1 cellular context compared by ENCODE assay signal in genomic region chr9:98686961-98687855, GRCh38.
TF ChIP-seq lines count a peak whose summit lies in the region.

No MANE protein-coding gene starts in this region.

TF ChIP-seq in K562, 482 proteins besides CTCF, POLR2A, EP300 and RAD21:
- TF ChIP-seq ZKSCAN3 (CRISPR knock-in tag; IDR thresholded peaks at IDR 0.05) = no peak
- no peak for TF ChIP-seq NFATC3 (IDR thresholded peaks at IDR 0.05)
- no peak for TF ChIP-seq CREB3L1 (IDR thresholded peaks at IDR 0.05; ENCODE audit: borderline replicate concordance, low read depth)
- TF ChIP-seq SIN3B (IDR thresholded peaks at IDR 0.05; ENCODE audit: low read depth) = no peak
- TF ChIP-seq RBBP5 (IDR thresholded peaks at IDR 0.05; ENCODE audit: borderline replicate concordance, insufficient read depth, low read length, poor library complexity, severe bottlenecking) = no peak
- no peak for TF ChIP-seq BACH1 (tag; IDR thresholded peaks at IDR 0.05)
- no peak for TF ChIP-seq ZNF408 (CRISPR knock-in tag; IDR thresholded peaks at IDR 0.05; ENCODE audit: low read depth)
- TF ChIP-seq, protein P1, sequence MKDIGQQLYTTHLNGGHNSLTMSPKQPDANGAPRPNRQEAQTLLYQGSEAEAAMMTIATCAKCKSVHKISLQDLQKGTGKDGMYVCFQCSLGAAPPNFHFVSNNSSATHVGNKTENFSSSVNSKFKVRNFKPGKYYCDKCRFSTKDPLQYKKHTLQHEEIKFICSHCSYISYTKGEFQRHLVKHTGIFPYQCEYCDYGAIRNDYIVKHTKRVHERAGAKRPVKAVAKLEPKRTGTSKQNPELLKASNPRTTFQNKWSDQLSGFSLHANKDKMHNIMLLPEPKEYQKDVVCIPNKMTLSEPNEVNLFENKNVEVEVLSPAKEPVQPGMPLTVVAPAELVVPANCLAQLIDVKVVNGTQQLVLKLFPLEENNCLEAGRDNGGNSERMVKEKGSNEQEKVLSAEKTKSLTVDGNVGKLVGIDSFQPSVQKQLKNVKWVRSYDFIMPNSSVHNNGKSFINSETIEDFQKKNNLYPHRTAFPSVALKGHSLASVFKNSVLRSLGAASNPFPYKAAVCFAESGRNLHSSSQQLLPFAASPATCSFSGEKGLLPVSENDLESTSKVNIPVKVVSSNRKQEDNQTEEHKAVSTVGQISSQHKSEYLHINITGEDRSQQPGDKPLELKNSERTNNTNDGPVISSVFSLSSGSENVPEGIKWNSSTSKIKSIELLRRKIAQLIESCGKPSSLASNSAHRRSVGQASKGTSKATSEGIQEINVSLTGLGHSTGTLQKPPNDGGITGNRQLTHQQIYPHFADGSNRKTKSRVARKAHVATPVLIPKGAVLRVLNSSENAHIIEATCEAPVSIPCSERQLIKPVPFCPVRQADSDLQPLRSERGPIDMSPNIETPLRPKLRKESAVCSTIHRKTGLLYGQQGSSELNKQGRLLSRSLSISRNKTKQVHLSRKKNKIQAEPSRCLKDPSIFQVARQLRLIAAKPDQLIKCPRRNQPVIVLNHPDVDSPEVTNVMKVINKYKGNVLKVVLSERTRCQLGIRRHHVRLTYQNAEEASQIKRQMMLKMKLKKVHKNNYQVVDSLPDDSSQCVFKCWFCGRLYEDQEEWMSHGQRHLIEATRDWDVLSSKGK (CRISPR knock-in tag; IDR thresholded peaks at IDR 0.05) = no peak
- TF ChIP-seq SAFB (IDR thresholded peaks at IDR 0.05; ENCODE audit: borderline replicate concordance, low read depth, low read length) = no peak
- TF ChIP-seq ZNF347 (CRISPR knock-in tag; IDR thresholded peaks at IDR 0.05; ENCODE audit: low read depth) = no peak
- no peak for TF ChIP-seq ZNF79 (CRISPR knock-in tag; IDR thresholded peaks at IDR 0.05; ENCODE audit: low read depth)
- TF ChIP-seq MEF2D (tag; conservative IDR thresholded peaks at IDR 0.05; ENCODE audit: low read depth) = no peak
- no peak for TF ChIP-seq TAF15 (IDR thresholded peaks at IDR 0.05; ENCODE audit: low read depth, low read length)
TF ChIP-seq in K562: peak in this region for 0.
